In genomic region chr22:31569126-31569525, GRCh38 we compare ENCODE assay signal across 18 cellular contexts.
DNase-seq lines count a peak whose midpoint lies in the region; ATAC-seq and TF ChIP-seq lines count a peak whose summit lies in the region.
"Had no signal": no experiment of that assay in that cellular context is flagged by ENCODE, and none has a peak within 500 bp of the region (broad histone marks: within the 10 kb centered on the region; RNA-seq: fewer than 3 reads in every experiment).

No MANE protein-coding gene starts in this region.

- no peaks in the 10 kb centered on the region for H3K27me3 ChIP-seq in testis
- H3K27me3 ChIP-seq: cardiac muscle cell, gastrocnemius medialis, SJCRH30 had no signal

- no peaks in the 10 kb centered on the region for H3K9me3 Mint-ChIP-seq in activated naive CD8-positive, alpha-beta T cell (ENCODE audit: low read depth)
- H3K9me3 Mint-ChIP-seq in activated naive CD8-positive, alpha-beta T cell treated with anti-CD3 and anti-CD28 coated beads, Interleukin-2, amount 50 U/mL, for 24 hours = no peaks in the 10 kb centered on the region
- no peaks in the 10 kb centered on the region for H3K9me3 Mint-ChIP-seq in activated T-helper 2 cell treated with anti-CD3 and anti-CD28 coated beads, Interferon-gamma antibody, Interleukin-2, Interleukin-4, amounts not matched to agents 10 μg/mL and 5 μg/mL and 100 μg/mL, durations not matched to agents 14 hours and 24 hours and 36 hours
- H3K9me3 Mint-ChIP-seq: type B pancreatic cell, WTC11 had no signal

- peaks cover 8% of the 10 kb centered on the region for H3K4me1 ChIP-seq in testis
- H3K4me1 ChIP-seq: gastrocnemius medialis, SJCRH30 had no signal

- TF ChIP-seq POLR2A in testis (IDR thresholded peaks at IDR 0.05) = no peak

- no peak for DNase-seq in activated naive CD8-positive, alpha-beta T cell treated with anti-CD3 and anti-CD28 coated beads, Interleukin-2, amount 50 U/mL, for 24 hours
- DNase-seq in MV-4-11 (lab: John Stamatoyannopoulos, UW) = peak; percentile 32
- no peak for DNase-seq in activated T-helper 2 cell treated with anti-CD3 and anti-CD28 coated beads, Interferon-gamma antibody, Interleukin-2, Interleukin-4, amounts not matched to agents 10 μg/mL and 5 μg/mL and 100 μg/mL, durations not matched to agents 14 hours and 24 hours and 36 hours (ENCODE audit: low spot score)
- no peak for DNase-seq in testis
- DNase-seq in central memory CD4-positive, alpha-beta T cell = no peak
- DNase-seq: activated CD8-positive, alpha-beta memory T cell treated with anti-CD3 and anti-CD28 coated beads for 24 hours; gastrocnemius medialis; NCI-H1417 treated with DMSO at 0.1 percent for 48 hours; NCI-H226; occipital lobe; SJCRH30; small intestine; stimulated activated CD4-positive, alpha-beta T cell treated with anti-CD3 and anti-CD28 coated beads, Interleukin-2, amount 100 ng/mL, for 48 hours had no signal

- WGBS in testis, 2 donors = 88 to 96% methylated on average over 1 of the region's 1 CpG

- no peak for ATAC-seq in activated naive CD8-positive, alpha-beta T cell treated with anti-CD3 and anti-CD28 coated beads, Interleukin-2, amount 50 U/mL, for 24 hours
- no peak for ATAC-seq in HG03378 (IDR thresholded peaks at IDR 0.05; ENCODE audit: unreplicated experiment)
- ATAC-seq: gastrocnemius medialis, WTC11 had no signal

- no peak overlapping the region for H3K4me3 Mint-ChIP-seq in activated naive CD8-positive, alpha-beta T cell
- no peak overlapping the region for H3K4me3 Mint-ChIP-seq in activated naive CD8-positive, alpha-beta T cell treated with anti-CD3 and anti-CD28 coated beads, Interleukin-2, amount 50 U/mL, for 24 hours
- no peak overlapping the region for H3K4me3 Mint-ChIP-seq in activated T-helper 2 cell treated with anti-CD3 and anti-CD28 coated beads, Interferon-gamma antibody, Interleukin-2, Interleukin-4, amounts not matched to agents 10 μg/mL and 5 μg/mL and 100 μg/mL, durations not matched to agents 14 hours and 24 hours and 36 hours (ENCODE audit: low read depth)
- H3K4me3 Mint-ChIP-seq: type B pancreatic cell, WTC11 had no signal

- peaks cover 2% of the 10 kb centered on the region for H3K4me1 Mint-ChIP-seq in activated naive CD8-positive, alpha-beta T cell (ENCODE audit: low read depth)
- peaks cover 9% of the 10 kb centered on the region for H3K4me1 Mint-ChIP-seq in activated naive CD8-positive, alpha-beta T cell treated with anti-CD3 and anti-CD28 coated beads, Interleukin-2, amount 50 U/mL, for 24 hours
- peaks cover 14% of the 10 kb centered on the region for H3K4me1 Mint-ChIP-seq in activated T-helper 2 cell treated with anti-CD3 and anti-CD28 coated beads, Interferon-gamma antibody, Interleukin-2, Interleukin-4, amounts not matched to agents 10 μg/mL and 5 μg/mL and 100 μg/mL, durations not matched to agents 14 hours and 24 hours and 36 hours (ENCODE audit: low read depth)
- H3K4me1 Mint-ChIP-seq: WTC11 had no signal

- intact Hi-C loops in activated T-helper 2 cell treated with anti-CD3 and anti-CD28 coated beads, Interferon-gamma antibody, Interleukin-2, Interleukin-4, amounts not matched to agents 10 μg/mL and 5 μg/mL and 100 μg/mL, durations not matched to agents 14 hours and 24 hours and 36 hours (cut with micrococcal nuclease) = no loop called here
- intact Hi-C loops in testis (cut with DNase I; ENCODE audit: low total_unique reads) = loop anchor here (10.0 kb wide), 1 partner anchor 56 kb away; no protein-coding TSS in a partner anchor

- no peak overlapping the region for H3K4me3 ChIP-seq in testis
- H3K4me3 ChIP-seq: cardiac muscle cell, gastrocnemius medialis, SJCRH30 had no signal

- peak overlapping the region; percentile 36 to 72 for H3K27ac ChIP-seq in testis
- H3K27ac ChIP-seq: cardiac muscle cell, gastrocnemius medialis, SJCRH30 had no signal

- no peak for TF ChIP-seq CTCF in testis (IDR thresholded peaks at IDR 0.05)

- H3K36me3 ChIP-seq in testis (ENCODE audit: low read depth, missing control alignments) = no peaks in the 10 kb centered on the region
- H3K36me3 ChIP-seq: cardiac muscle cell, gastrocnemius medialis, SJCRH30 had no signal

- H3K27me3 Mint-ChIP-seq in activated naive CD8-positive, alpha-beta T cell = no peaks in the 10 kb centered on the region
- H3K27me3 Mint-ChIP-seq in activated naive CD8-positive, alpha-beta T cell treated with anti-CD3 and anti-CD28 coated beads, Interleukin-2, amount 50 U/mL, for 24 hours = no peaks in the 10 kb centered on the region
- H3K27me3 Mint-ChIP-seq in activated T-helper 2 cell treated with anti-CD3 and anti-CD28 coated beads, Interferon-gamma antibody, Interleukin-2, Interleukin-4, amounts not matched to agents 10 μg/mL and 5 μg/mL and 100 μg/mL, durations not matched to agents 14 hours and 24 hours and 36 hours (ENCODE audit: low read depth) = no peaks in the 10 kb centered on the region
- H3K27me3 Mint-ChIP-seq: type B pancreatic cell had no signal

- H3K27ac Mint-ChIP-seq in activated naive CD8-positive, alpha-beta T cell = peak overlapping the region; percentile 68
- H3K27ac Mint-ChIP-seq in activated naive CD8-positive, alpha-beta T cell treated with anti-CD3 and anti-CD28 coated beads, Interleukin-2, amount 50 U/mL, for 24 hours = no peak overlapping the region
- peak overlapping the region; percentile 43 for H3K27ac Mint-ChIP-seq in activated T-helper 2 cell treated with anti-CD3 and anti-CD28 coated beads, Interferon-gamma antibody, Interleukin-2, Interleukin-4, amounts not matched to agents 10 μg/mL and 5 μg/mL and 100 μg/mL, durations not matched to agents 14 hours and 24 hours and 36 hours
- H3K27ac Mint-ChIP-seq: type B pancreatic cell, WTC11 had no signal

- H3K36me3 Mint-ChIP-seq in activated naive CD8-positive, alpha-beta T cell = peaks cover 13% of the 10 kb centered on the region
- H3K36me3 Mint-ChIP-seq in activated naive CD8-positive, alpha-beta T cell treated with anti-CD3 and anti-CD28 coated beads, Interleukin-2, amount 50 U/mL, for 24 hours (ENCODE audit: low read depth) = peaks cover 35% of the 10 kb centered on the region
- peaks cover 72% of the 10 kb centered on the region for H3K36me3 Mint-ChIP-seq in activated T-helper 2 cell treated with anti-CD3 and anti-CD28 coated beads, Interferon-gamma antibody, Interleukin-2, Interleukin-4, amounts not matched to agents 10 μg/mL and 5 μg/mL and 100 μg/mL, durations not matched to agents 14 hours and 24 hours and 36 hours (ENCODE audit: low read depth)

- H3K9me3 ChIP-seq in testis = no peaks in the 10 kb centered on the region
- H3K9me3 ChIP-seq: gastrocnemius medialis, SJCRH30 had no signal
